Comparison of ENCODE assay signal across 8 cellular contexts in the genomic region with DNA sequence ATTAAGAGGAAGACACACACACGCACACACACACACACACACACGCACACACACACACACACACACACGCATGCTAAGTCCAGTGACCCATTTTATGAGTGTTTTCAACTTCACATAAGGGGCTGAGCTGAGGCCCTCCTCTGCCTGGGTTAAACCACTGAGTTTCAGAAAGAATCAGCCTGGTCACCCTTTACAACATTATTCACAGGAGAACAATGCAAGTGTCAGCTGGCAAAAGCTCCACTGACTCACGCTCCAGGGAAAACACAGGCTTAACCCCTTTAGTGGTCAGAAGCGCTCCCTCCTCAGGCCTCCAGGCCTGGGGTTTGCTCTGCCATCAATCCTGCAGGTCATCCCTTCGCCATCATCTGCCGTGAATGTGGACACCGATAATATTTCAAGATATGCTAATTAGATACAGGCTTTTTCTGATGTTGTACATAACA. TPM values are rescaled to one million over a fixed set of nuclear protein-coding genes. Genes with fewer than 3 reads are reported as not detected.
A peak's percentile ranks its signal among the peaks of the same experiment; 100 is the strongest.
DNase-seq lines count a peak whose midpoint lies in the region; TF ChIP-seq lines count a peak whose summit lies in the region.

No MANE protein-coding gene starts in this region.

- H3K79me2 ChIP-seq in hepatocyte = no peaks in the 10 kb centered on the region

- H3K9me3 ChIP-seq in hepatocyte (ENCODE audit: low read depth) = no peaks in the 10 kb centered on the region

- peaks cover 8% of the 10 kb centered on the region for H3K4me1 ChIP-seq in hepatocyte (ENCODE audit: insufficient read depth)

- H2AFZ ChIP-seq in hepatocyte = no peak overlapping the region

- H3K4me3 ChIP-seq in hepatocyte = no peak overlapping the region
- H3K4me3 ChIP-seq in skeletal muscle cell (ENCODE audit: low read depth, low read length) = no peak overlapping the region

- H4K20me1 ChIP-seq in hepatocyte (ENCODE audit: insufficient read depth, poor library complexity, severe bottlenecking) = no peaks in the 10 kb centered on the region

- no peaks in the 10 kb centered on the region for H3K36me3 ChIP-seq in hepatocyte (replicated peaks; ENCODE audit: insufficient read depth, low read depth)

- H3K9me2 ChIP-seq in hepatocyte (replicated peaks; ENCODE audit: insufficient read depth) = no peaks in the 10 kb centered on the region

- 53% methylated on average over 8 of the region's 8 CpGs for WGBS in hepatocyte (ENCODE audit: low lambda C conversion rate, missing lambda C conversion rate)

- peak; percentile 67 for DNase-seq in GM13977 (ENCODE audit: low spot score)
- peak; percentile 95 for DNase-seq in astrocyte of the hippocampus (ENCODE audit: low read depth, low spot score)
- DNase-seq in hepatocyte (ENCODE audit: low spot score) = peak; percentile 50
- peak; percentile 95 for DNase-seq in skeletal muscle cell (ENCODE audit: low read depth)
- DNase-seq in NCI-H1417 (lab: John Stamatoyannopoulos, UW) = no peak
- DNase-seq in stimulated activated CD8-positive, alpha-beta memory T cell treated with anti-CD3 and anti-CD28 coated beads, Interleukin-4, amount 100 ng/mL, for 48 hours = no peak
- no peak for DNase-seq in activated T-cell treated with anti-CD3 and anti-CD28 coated beads, Interleukin-2, amount 50 U/mL, for 1 hour
- DNase-seq in GM19238 (ENCODE audit: insufficient read length, low spot score) = no peak

- in situ Hi-C loops in GM13977 (cut with MboI; ENCODE audit: low pct_unique_long_range_greater_than_20kb, low sequenced_read_pairs, unreplicated experiment) = no loop called here

- H3K27me3 ChIP-seq in hepatocyte = no peaks in the 10 kb centered on the region

- no peak for TF ChIP-seq CTCF in GM13977 (IDR thresholded peaks at IDR 0.05; ENCODE audit: extremely low read depth, insufficient read depth, missing control alignments)
- no peak for TF ChIP-seq CTCF in hepatocyte (IDR thresholded peaks at IDR 0.05; ENCODE audit: poor library complexity)

- peak overlapping the region; percentile 1 for H3K4me2 ChIP-seq in hepatocyte

- peak overlapping the region; percentile 73 for H3K27ac ChIP-seq in hepatocyte

RNA-seq across cellular contexts. Expression of gene ACOX3, which starts 46.9 kb away (rescaled TPM):
- total RNA-seq in hepatocyte = 21.0 and 22.5 TPM in 2 replicates
- 13.9 and 17.6 TPM in 2 replicates for polyA plus RNA-seq in hepatocyte

RNA-seq across cellular contexts. Expression of gene TRMT44, which starts 47.0 kb away (rescaled TPM):
- total RNA-seq in hepatocyte = 13.2 and 20.1 TPM in 2 replicates
- 8.2 and 13.2 TPM in 2 replicates for polyA plus RNA-seq in hepatocyte

Comparison
In these comparisons a context has a peak if more than half of its experiments do, and no peak if none do; other contexts are left out.
1. DNase-seq: peak in GM13977 (single experiment), astrocyte of the hippocampus (single experiment), hepatocyte (single experiment) and skeletal muscle cell (single experiment); none in NCI-H1417 (0 of 3), stimulated activated CD8-positive, alpha-beta memory T cell treated with anti-CD3 and anti-CD28 coated beads, Interleukin-4, amount 100 ng/mL, for 48 hours (single experiment), activated T-cell treated with anti-CD3 and anti-CD28 coated beads, Interleukin-2, amount 50 U/mL, for 1 hour (single experiment) and GM19238 (single experiment).